29 cellular contexts compared by ENCODE assay signal in genomic region chr4:10144479-10144878, GRCh38.
"Had no signal": no experiment of that assay in that cellular context is flagged by ENCODE, and none has a peak within 500 bp of the region (broad histone marks: within the 10 kb centered on the region; RNA-seq: fewer than 3 reads in every experiment).

No MANE protein-coding gene starts in this region.

- H3K27me3 ChIP-seq: colonic mucosa, ovary, sigmoid colon, tibial nerve, upper lobe of left lung had no signal

- H3K27ac ChIP-seq: colonic mucosa, esophagus squamous epithelium, lower lobe of right lung, ovary, psoas muscle, sigmoid colon, thoracic aorta, tibial nerve, upper lobe of left lung had no signal

- H3K9me3 ChIP-seq: colonic mucosa, esophagus squamous epithelium, lower lobe of right lung, ovary, psoas muscle, sigmoid colon, thoracic aorta, tibial nerve, upper lobe of left lung had no signal

- ATAC-seq: left colon, left ventricle myocardium superior, lower lobe of right lung, natural killer cell, psoas muscle, right cardiac atrium had no signal

- DNase-seq: colonic mucosa; dermis blood vessel endothelial cell; effector memory CD4-positive, alpha-beta T cell; erythroblast; esophagus squamous epithelium; hypothalamus; immature natural killer cell; islet precursor cell; kidney glomerular epithelial cell; left colon; left ventricle myocardium superior; lower lobe of right lung; natural killer cell; occipital lobe; ovary; posterior cingulate gyrus; psoas muscle; right cardiac atrium; sigmoid colon; stimulated activated CD4-positive, alpha-beta T cell treated with anti-CD3 and anti-CD28 coated beads, Interleukin-2, amount 100 ng/mL, for 24 hours; stimulated activated CD4-positive, alpha-beta T cell treated with anti-CD3 and anti-CD28 coated beads, Interleukin-4, amount 100 ng/mL, for 24 hours; stimulated activated naive B cell treated with anti-CD40 and anti-IgM and Interleukin-4, amounts not matched to agents 10 μg/mL and 1 μg/mL and 100 μg/mL, for 72 hours; upper lobe of left lung had no signal

- H3K36me3 Mint-ChIP-seq: immature natural killer cell; natural killer cell; stimulated activated naive B cell treated with anti-CD40 and anti-IgM and Interleukin-4, amounts not matched to agents 10 μg/mL and 1 μg/mL and 100 μg/mL, for 72 hours had no signal

- H3K4me3 ChIP-seq: colonic mucosa, esophagus squamous epithelium, lower lobe of right lung, ovary, psoas muscle, sigmoid colon, thoracic aorta, tibial nerve, upper lobe of left lung had no signal

- H3K4me3 Mint-ChIP-seq: immature natural killer cell; natural killer cell; stimulated activated naive B cell treated with anti-CD40 and anti-IgM and Interleukin-4, amounts not matched to agents 10 μg/mL and 1 μg/mL and 100 μg/mL, for 72 hours; stimulated activated naive CD8-positive, alpha-beta T cell treated with anti-CD3 and anti-CD28 coated beads, Interleukin-15, Interleukin-2, amounts not matched to agents 100 ng/mL and 50 ng/mL, for 24 hours had no signal

- H3K4me1 ChIP-seq: colonic mucosa, esophagus squamous epithelium, lower lobe of right lung, psoas muscle, sigmoid colon, tibial nerve, upper lobe of left lung had no signal

- H3K4me1 Mint-ChIP-seq: immature natural killer cell, natural killer cell had no signal

- H3K27ac Mint-ChIP-seq: immature natural killer cell; natural killer cell; stimulated activated naive B cell treated with anti-CD40 and anti-IgM and Interleukin-4, amounts not matched to agents 10 μg/mL and 1 μg/mL and 100 μg/mL, for 72 hours; stimulated activated naive CD8-positive, alpha-beta T cell treated with anti-CD3 and anti-CD28 coated beads, Interleukin-15, Interleukin-2, amounts not matched to agents 100 ng/mL and 50 ng/mL, for 24 hours had no signal

- H3K9me3 Mint-ChIP-seq: immature natural killer cell; natural killer cell; stimulated activated naive B cell treated with anti-CD40 and anti-IgM and Interleukin-4, amounts not matched to agents 10 μg/mL and 1 μg/mL and 100 μg/mL, for 72 hours; stimulated activated naive CD8-positive, alpha-beta T cell treated with anti-CD3 and anti-CD28 coated beads, Interleukin-15, Interleukin-2, amounts not matched to agents 100 ng/mL and 50 ng/mL, for 24 hours had no signal

- FAIRE-seq: endometrium, frontal cortex, urothelium cell line had no signal

- H3K36me3 ChIP-seq: colonic mucosa, esophagus squamous epithelium, lower lobe of right lung, ovary, sigmoid colon, thoracic aorta, tibial nerve, upper lobe of left lung had no signal
